ENCODE assay signal across 8 cellular contexts in the genomic region with DNA sequence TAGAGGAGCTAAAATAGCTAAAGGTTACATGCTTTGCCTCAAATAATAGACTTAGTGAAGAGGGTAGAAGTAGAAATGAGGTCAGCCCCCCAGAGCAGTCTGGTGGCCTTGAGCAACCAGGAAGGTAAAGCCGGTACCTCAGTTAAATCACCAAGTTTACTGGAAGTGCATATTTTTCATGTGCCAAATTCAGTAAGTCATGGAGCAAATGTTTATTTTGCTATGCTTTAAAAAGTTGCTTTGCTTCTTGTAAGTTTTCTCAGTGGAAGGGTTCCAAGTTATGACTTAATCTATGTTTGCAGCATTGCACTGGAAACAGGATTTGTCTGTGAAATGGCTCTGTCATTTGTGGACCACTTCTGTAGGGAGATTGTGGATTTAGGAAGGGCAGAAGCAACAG.
A peak's percentile ranks its signal among the peaks of the same experiment; 100 is the strongest.
DNase-seq lines count a peak whose midpoint lies in the region; ATAC-seq and TF ChIP-seq lines count a peak whose summit lies in the region.

No MANE protein-coding gene starts in this region.

- H3K27ac Mint-ChIP-seq in activated naive CD8-positive, alpha-beta T cell treated with anti-CD3 and anti-CD28 coated beads for 36 hours: no peak overlapping the region

- no peaks in the 10 kb centered on the region for H3K36me3 ChIP-seq in heart right ventricle
- H3K36me3 ChIP-seq in OCI-LY7 (ENCODE audit: insufficient read depth, low read length): no peaks in the 10 kb centered on the region

- intact Hi-C loops in heart right ventricle (cut with DNase I) (loop anchor here in 1 of 10 donors (10.0 kb wide), 1 partner anchor 88 kb away; no protein-coding TSS in a partner anchor), OCI-LY7 (cut with micrococcal nuclease; ENCODE audit: unreplicated experiment) (no loop called here)

- no peaks in the 10 kb centered on the region for H3K9me3 Mint-ChIP-seq in activated naive CD8-positive, alpha-beta T cell treated with anti-CD3 and anti-CD28 coated beads for 36 hours

- 44 to 45% methylated on average over 1 of the region's 1 CpG for WGBS in heart right ventricle, 2 donors

- H3K27ac ChIP-seq in C4-2B (peak overlapping the region; percentile 66; the same call in 1 of the 2 replicates), heart right ventricle (peak overlapping the region in 8 of 10 donors; percentile 10 to 86 (median 54)), OCI-LY7 (ENCODE audit: low read depth, low read length, poor library complexity, severe bottlenecking) (no peak overlapping the region)

- H3K4me3 ChIP-seq in heart right ventricle (no peak overlapping the region), skeletal muscle cell (ENCODE audit: low read depth, low read length) (no peak overlapping the region), OCI-LY7 (ENCODE audit: low read depth, low read length, poor library complexity, severe bottlenecking) (no peak overlapping the region)

- peak; percentile 46 to 60 (median 54) for ATAC-seq in heart right ventricle
- ATAC-seq in GM18498 (IDR thresholded peaks at IDR 0.05; ENCODE audit: unreplicated experiment): no peak

- H3K27me3 Mint-ChIP-seq in activated naive CD8-positive, alpha-beta T cell treated with anti-CD3 and anti-CD28 coated beads for 36 hours: peaks cover 4% of the 10 kb centered on the region

- DNase-seq in amniotic stem cell (lab: John Stamatoyannopoulos, UW) (peak; percentile 69), heart right ventricle (no peak), skeletal muscle cell (ENCODE audit: low read depth) (peak; percentile 79), GM20000 (ENCODE audit: low spot score) (no peak), OCI-LY7 (ENCODE audit: low spot score) (no peak)
- no peak for DNase-seq in activated naive CD8-positive, alpha-beta T cell treated with anti-CD3 and anti-CD28 coated beads for 36 hours

- no peak overlapping the region for H3K4me2 ChIP-seq in OCI-LY7 (ENCODE audit: low read length)

- no peaks in the 10 kb centered on the region for H3K9me2 ChIP-seq in OCI-LY7 (ENCODE audit: insufficient read depth, low read length)

- no peaks in the 10 kb centered on the region for H3K36me3 Mint-ChIP-seq in activated naive CD8-positive, alpha-beta T cell treated with anti-CD3 and anti-CD28 coated beads for 36 hours

- peaks cover 0 to 4% (median 0%) of the 10 kb centered on the region in 11 donors for H3K9me3 ChIP-seq in heart right ventricle
- no peaks in the 10 kb centered on the region for H3K9me3 ChIP-seq in OCI-LY7 (ENCODE audit: low read length)

- POLR2A ChIA-PET in OCI-LY7 (lab: Charles Lee): no interaction called here

- no peak for TF ChIP-seq CTCF in C4-2B (conservative IDR thresholded peaks at IDR 0.05)
- TF ChIP-seq CTCF in heart right ventricle (IDR thresholded peaks at IDR 0.05): no peak
- no peak for TF ChIP-seq CTCF in GM20000 (IDR thresholded peaks at IDR 0.05; ENCODE audit: extremely low read depth, missing control alignments)
- TF ChIP-seq CTCF in OCI-LY7 (conservative IDR thresholded peaks at IDR 0.05; ENCODE audit: low read length): no peak

- no peak overlapping the region for H2AFZ ChIP-seq in OCI-LY7 (ENCODE audit: low read length)

- CTCF ChIA-PET in OCI-LY7 (lab: Charles Lee; ENCODE audit: unreplicated experiment): no interaction called here

- H3K4me1 ChIP-seq in heart right ventricle (peaks cover 5 to 69% (median 38%) of the 10 kb centered on the region in 9 donors), OCI-LY7 (ENCODE audit: insufficient read depth, low read length, poor library complexity, severe bottlenecking) (no peaks in the 10 kb centered on the region)

- H3K79me2 ChIP-seq in OCI-LY7 (ENCODE audit: insufficient read depth, low read depth, low read length): no peaks in the 10 kb centered on the region

- no peaks in the 10 kb centered on the region for H3K27me3 ChIP-seq in heart right ventricle

- no TSS peak for BruUV-seq in OCI-LY7 (replicated peaks; lab: Mats Ljungman, UMichigan)

- H3K4me1 Mint-ChIP-seq in activated naive CD8-positive, alpha-beta T cell treated with anti-CD3 and anti-CD28 coated beads for 36 hours: no peaks in the 10 kb centered on the region

- H3K4me3 Mint-ChIP-seq in activated naive CD8-positive, alpha-beta T cell treated with anti-CD3 and anti-CD28 coated beads for 36 hours: no peak overlapping the region

- H4K20me1 ChIP-seq in OCI-LY7 (ENCODE audit: insufficient read depth, low read length): no peaks in the 10 kb centered on the region

Comparison
In these comparisons a context has a peak if more than half of its experiments do, and no peak if none do; other contexts are left out.
1. DNase-seq: peak in amniotic stem cell (single experiment) and skeletal muscle cell (single experiment); none in heart right ventricle (0 of 2), GM20000 (single experiment), activated naive CD8-positive, alpha-beta T cell treated with anti-CD3 and anti-CD28 coated beads for 36 hours (single experiment) and OCI-LY7 (single experiment).